In genomic region chr5:147635882-147636531, GRCh38 we compare ENCODE assay signal across 18 cellular contexts.
DNase-seq lines count a peak whose midpoint lies in the region; ATAC-seq and TF ChIP-seq lines count a peak whose summit lies in the region.
"Had no signal": no experiment of that assay in that cellular context is flagged by ENCODE, and none has a peak within 500 bp of the region (broad histone marks: within the 10 kb centered on the region; RNA-seq: fewer than 3 reads in every experiment).

No MANE protein-coding gene starts in this region.

- H3K9me3 Mint-ChIP-seq in stimulated activated memory B cell treated with anti-CD40 and anti-IgM and Interleukin-4, amounts not matched to agents 10 μg/mL and 1 μg/mL and 100 μg/mL, for 72 hours = no peaks in the 10 kb centered on the region
- H3K9me3 Mint-ChIP-seq: CD4-positive, alpha-beta memory T cell had no signal

- H3K27me3 ChIP-seq in HAP-1 (ENCODE audit: low read depth) = peaks cover 2% of the 10 kb centered on the region
- no peaks in the 10 kb centered on the region for H3K27me3 ChIP-seq in SJCRH30
- H3K27me3 ChIP-seq: BE2C had no signal

- peak; percentile 9 for DNase-seq in HT-29 (ENCODE audit: low spot score)
- DNase-seq in NCI-H510A treated with DMSO at 0.1 percent for 48 hours (lab: John Stamatoyannopoulos, UW) = peak; percentile 38
- DNase-seq in HAP-1 (ENCODE audit: low spot score in 2 of 2) = no peak
- no peak for DNase-seq in SJCRH30
- no peak for DNase-seq in HEK293T (ENCODE audit: extremely low spot score)
- DNase-seq: BE2C; Calu3; CD4-positive, alpha-beta memory T cell; DMS79 treated with DMSO at 0.1 percent for 48 hours; NCI-H1436; NCI-H2029 treated with DMSO at 0.1 percent for 48 hours; NCI-H526; OCI-M1; SIG-M5; T-helper 2 cell had no signal

- no peak overlapping the region for H3K4me3 Mint-ChIP-seq in stimulated activated memory B cell treated with anti-CD40 and anti-IgM and Interleukin-4, amounts not matched to agents 10 μg/mL and 1 μg/mL and 100 μg/mL, for 72 hours

- H3K27me3 Mint-ChIP-seq in stimulated activated memory B cell treated with anti-CD40 and anti-IgM and Interleukin-4, amounts not matched to agents 10 μg/mL and 1 μg/mL and 100 μg/mL, for 72 hours = no peaks in the 10 kb centered on the region
- H3K27me3 Mint-ChIP-seq: CD4-positive, alpha-beta memory T cell had no signal

- H3K4me1 ChIP-seq in HAP-1 = peaks cover 4% of the 10 kb centered on the region; the same call in 1 of the 2 replicates
- peaks cover 19% of the 10 kb centered on the region for H3K4me1 ChIP-seq in SJCRH30
- H3K4me1 ChIP-seq: BE2C had no signal

- in situ Hi-C loops in HAP-1 (cut with MboI; ENCODE audit: low sequenced_read_pairs) = no loop called here

- no peak overlapping the region for H3K27ac ChIP-seq in SJCRH30

- ATAC-seq in esophagus mucosa (peak; percentile 10), GM19351 (IDR thresholded peaks at IDR 0.05; ENCODE audit: unreplicated experiment) (no peak)
- ATAC-seq in stimulated activated memory B cell treated with anti-CD40 and anti-IgM and Interleukin-4, amounts not matched to agents 10 μg/mL and 1 μg/mL and 100 μg/mL, for 72 hours = peak; percentile 36

- H3K27ac Mint-ChIP-seq in stimulated activated memory B cell treated with anti-CD40 and anti-IgM and Interleukin-4, amounts not matched to agents 10 μg/mL and 1 μg/mL and 100 μg/mL, for 72 hours = no peak overlapping the region

- CTCF ChIA-PET in HEK293T (lab: Yijun Ruan, JAX) = interaction anchor here (1.0 kb wide), 1 partner anchor 9 kb away, joined by 12 read pairs; no protein-coding TSS in a partner anchor

- H3K4me3 ChIP-seq in HAP-1 (no peak overlapping the region), SJCRH30 (no peak overlapping the region)

- H3K36me3 ChIP-seq in HAP-1 (replicated peaks) = no peaks in the 10 kb centered on the region
- peaks cover 91% of the 10 kb centered on the region for H3K36me3 ChIP-seq in SJCRH30

- no peaks in the 10 kb centered on the region for H3K9me3 ChIP-seq in HAP-1
- H3K9me3 ChIP-seq in SJCRH30 (replicated peaks) = no peaks in the 10 kb centered on the region
- H3K9me3 ChIP-seq: BE2C had no signal

- no peaks in the 10 kb centered on the region for H3K36me3 Mint-ChIP-seq in stimulated activated memory B cell treated with anti-CD40 and anti-IgM and Interleukin-4, amounts not matched to agents 10 μg/mL and 1 μg/mL and 100 μg/mL, for 72 hours
- H3K36me3 Mint-ChIP-seq: CD4-positive, alpha-beta memory T cell had no signal

- POLR2A ChIA-PET in HEK293T (lab: Yijun Ruan, JAX) = no interaction called here

- H3K4me1 Mint-ChIP-seq in stimulated activated memory B cell treated with anti-CD40 and anti-IgM and Interleukin-4, amounts not matched to agents 10 μg/mL and 1 μg/mL and 100 μg/mL, for 72 hours = no peaks in the 10 kb centered on the region
- H3K4me1 Mint-ChIP-seq: CD4-positive, alpha-beta memory T cell had no signal

TF ChIP-seq in HEK293T, 16 proteins besides CTCF, POLR2A, EP300 and RAD21:
- TF ChIP-seq FOXA1 (IDR thresholded peaks at IDR 0.05) (no peak), FOXK2 (IDR thresholded peaks at IDR 0.05) (no peak), ARNT (IDR thresholded peaks at IDR 0.05) (no peak), PKNOX1 (IDR thresholded peaks at IDR 0.05) (no peak), L3MBTL2 (conservative IDR thresholded peaks at IDR 0.05) (no peak), LEF1 (IDR thresholded peaks at IDR 0.05; ENCODE audit: borderline replicate concordance) (no peak), TARDBP (IDR thresholded peaks at IDR 0.05) (no peak), FOXM1 (IDR thresholded peaks at IDR 0.05; ENCODE audit: borderline replicate concordance) (no peak), HDGF (IDR thresholded peaks at IDR 0.05; ENCODE audit: borderline replicate concordance) (no peak)

Comparison
In these comparisons a context has a peak if more than half of its experiments do, and no peak if none do; other contexts are left out.
1. DNase-seq: peak in HT-29 (single experiment) and NCI-H510A treated with DMSO at 0.1 percent for 48 hours (single experiment); none in HAP-1 (0 of 2), SJCRH30 (0 of 2) and HEK293T (single experiment).